In genomic region chr9:120792898-120793765, GRCh38 we compare ENCODE assay signal across 8 cellular contexts. TPM values are rescaled to one million over a fixed set of nuclear protein-coding genes. Genes with fewer than 3 reads are reported as not detected.
DNase-seq lines count a peak whose midpoint lies in the region; ATAC-seq, FAIRE-seq and TF ChIP-seq lines count a peak whose summit lies in the region.

Gene FBXW2 (minus strand): TSS chr9:120793416. CDS start chr9:120788258, 5,158 bp downstream.

- H3K36me3 ChIP-seq in BE2C = peaks cover 9% of the 10 kb centered on the region; the same call in 1 of the 2 replicates

- H3K4me3 ChIP-seq in BE2C (ENCODE audit: low read depth, low read length) = peak within 1 kb of the TSS; percentile 98

- H3K27me3 ChIP-seq in BE2C = no peaks in the 10 kb centered on the region

- FAIRE-seq in GM19239 (lab: Jason Lieb, UNC) = peak; percentile 93

- ATAC-seq in HG03442 (IDR thresholded peaks at IDR 0.05; ENCODE audit: unreplicated experiment) = peak; percentile 94

- H3K4me1 ChIP-seq in BE2C = no peaks in the 10 kb centered on the region

- TF ChIP-seq CTCF in BE2C (IDR thresholded peaks at IDR 0.05; ENCODE audit: low read depth, low read length) = no peak

- no peaks in the 10 kb centered on the region for H3K9me3 ChIP-seq in BE2C

- DNase-seq in BE2C (peak; percentile 95), GM19239 (ENCODE audit: insufficient read length, low spot score) (peak; percentile 78), NCI-H526 (lab: John Stamatoyannopoulos, UW) (peak; percentile 72 to 90), cortex of kidney (lab: John Stamatoyannopoulos, UW) (peak; percentile 26), left kidney (ENCODE audit: low read depth, low spot score) (peak; percentile 98)
- peak; percentile 74 for DNase-seq in activated CD4-positive, alpha-beta T cell treated with anti-CD3 and anti-CD28 coated beads, Interleukin-2, amount 50 U/mL, for 1 hour
- peak; percentile 92 for DNase-seq in stimulated activated CD4-positive, alpha-beta T cell treated with anti-CD3 and anti-CD28 coated beads, Interleukin-1b, Interleukin-23, amount 100 ng/mL, for 48 hours

RNA-seq across cellular contexts. Expression of gene FBXW2, which starts in this region (rescaled TPM):
- polyA plus RNA-seq in BE2C (2012; ENCODE audit: insufficient read depth, insufficient read length, low read depth) = 34.7 TPM

Comparison
In these comparisons a context has a peak if more than half of its experiments do, and no peak if none do; other contexts are left out.
1. Peak in every context shown above with its lines: DNase-seq, ATAC-seq and H3K4me3 ChIP-seq.
2. DNase-seq: peak in every context shown above with its lines; median percentile 98 in left kidney; 95 in BE2C; 92 in stimulated activated CD4-positive, alpha-beta T cell treated with anti-CD3 and anti-CD28 coated beads, Interleukin-1b, Interleukin-23, amount 100 ng/mL, for 48 hours; 81 in NCI-H526; 78 in GM19239; 74 in activated CD4-positive, alpha-beta T cell treated with anti-CD3 and anti-CD28 coated beads, Interleukin-2, amount 50 U/mL, for 1 hour; 26 in cortex of kidney.